8 cellular contexts compared by ENCODE assay signal in the genomic region with DNA sequence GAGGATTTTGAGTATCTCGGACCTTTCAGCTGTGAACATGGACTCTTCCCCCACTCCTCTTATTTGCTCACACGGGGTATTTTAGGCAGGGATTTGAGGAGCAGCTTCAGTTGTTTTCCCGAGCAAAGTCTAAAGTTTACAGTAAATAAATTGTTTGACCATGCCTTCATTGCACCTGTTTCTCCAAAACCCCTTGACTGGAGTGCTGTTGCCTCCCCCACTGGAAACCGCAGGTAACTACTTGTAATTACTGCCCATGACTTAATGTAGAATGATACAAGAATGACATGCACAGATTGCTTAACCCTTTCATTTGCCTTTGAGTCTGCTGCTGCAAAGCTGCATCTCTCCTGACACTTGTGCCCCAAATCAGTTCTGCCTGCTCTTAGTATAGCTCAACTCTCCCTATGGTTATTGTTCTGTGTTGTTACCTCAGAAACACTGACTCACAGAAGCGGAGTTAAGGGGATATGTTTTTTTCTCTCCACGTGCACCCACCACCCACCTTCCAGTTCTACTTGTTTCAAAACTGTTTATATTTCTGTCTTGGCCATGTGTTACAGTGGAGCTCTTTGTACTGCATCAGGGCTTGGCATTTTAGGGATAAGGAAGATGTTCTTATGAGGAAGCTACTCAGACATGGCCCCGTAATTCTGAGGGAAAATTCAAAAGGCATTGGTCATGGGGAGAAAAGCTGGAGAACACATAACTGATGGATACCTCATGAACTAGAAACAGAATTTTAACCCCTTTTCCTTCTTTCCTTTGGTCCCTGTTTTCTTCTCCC. TPM values are rescaled to one million over a fixed set of nuclear protein-coding genes. Genes with fewer than 3 reads are reported as not detected.
DNase-seq lines count a peak whose midpoint lies in the region; ATAC-seq and TF ChIP-seq lines count a peak whose summit lies in the region.

No MANE protein-coding gene starts in this region.

- in situ Hi-C loops in ACHN (cut with HindIII; ENCODE audit: low pct_ligation_motif_present, low pct_unique_long_range_greater_than_20kb, low sequenced_read_pairs), result no loop called here
- in situ Hi-C loops in GM23248 (cut with MboI), result no loop called here

- BruUV-seq in Caco-2 (replicated peaks; lab: Mats Ljungman, UMichigan), result no TSS peak

- H3K27ac Mint-ChIP-seq in mesothelial cell of epicardium, result no peak overlapping the region
- no peak overlapping the region for H3K27ac Mint-ChIP-seq in Caco-2 (ENCODE audit: unreplicated experiment)

- no peak overlapping the region for H3K27ac ChIP-seq in GM23248

- no peaks in the 10 kb centered on the region for H3K9me3 ChIP-seq in GM23248 (ENCODE audit: low read depth)
- H3K9me3 ChIP-seq in adipocyte (ENCODE audit: control insufficient read depth, low read length), result no peaks in the 10 kb centered on the region
- no peaks in the 10 kb centered on the region for H3K9me3 ChIP-seq in Caco-2

- H3K9me2 ChIP-seq in GM23248 (ENCODE audit: insufficient read depth), result no peaks in the 10 kb centered on the region

- H3K4me1 Mint-ChIP-seq in mesothelial cell of epicardium, result peaks cover 12% of the 10 kb centered on the region
- peaks cover 8% of the 10 kb centered on the region for H3K4me1 Mint-ChIP-seq in Caco-2 (ENCODE audit: low read depth, unreplicated experiment)

- no peak for ATAC-seq in GM21423 (IDR thresholded peaks at IDR 0.05; ENCODE audit: unreplicated experiment)

- peaks cover 63% of the 10 kb centered on the region for H3K27me3 Mint-ChIP-seq in mesothelial cell of epicardium (ENCODE audit: low read depth)
- peaks cover 33% of the 10 kb centered on the region for H3K27me3 Mint-ChIP-seq in Caco-2 (ENCODE audit: insufficient read depth, unreplicated experiment)

- CTCF ChIA-PET in Caco-2 (lab: Charles Lee), result no interaction called here

- H3K79me2 ChIP-seq in GM23248 (ENCODE audit: insufficient read depth), result no peaks in the 10 kb centered on the region

- peaks cover 26% of the 10 kb centered on the region for H3K27me3 ChIP-seq in GM23248 (replicated peaks; ENCODE audit: insufficient read depth)
- H3K27me3 ChIP-seq in adipocyte (replicated peaks; ENCODE audit: control insufficient read depth, insufficient read depth, low read length), result no peaks in the 10 kb centered on the region
- H3K27me3 ChIP-seq in Caco-2 (replicated peaks; ENCODE audit: control insufficient read depth, insufficient read depth, low read length), result no peaks in the 10 kb centered on the region

- H3K36me3 ChIP-seq in GM23248 (ENCODE audit: low read depth) (no peaks in the 10 kb centered on the region), adipocyte (ENCODE audit: control insufficient read depth, insufficient read depth, low read length, severe bottlenecking) (no peaks in the 10 kb centered on the region), Caco-2 (ENCODE audit: control insufficient read depth, insufficient read depth, low read length) (no peaks in the 10 kb centered on the region)

- H3K36me3 Mint-ChIP-seq in mesothelial cell of epicardium (no peaks in the 10 kb centered on the region), Caco-2 (ENCODE audit: insufficient read depth, unreplicated experiment) (no peaks in the 10 kb centered on the region)

- no peak overlapping the region for H3K4me2 ChIP-seq in GM23248 (ENCODE audit: unreplicated experiment)

- peak overlapping the region; percentile 6 for H3K4me3 Mint-ChIP-seq in mesothelial cell of epicardium
- H3K4me3 Mint-ChIP-seq in Caco-2 (ENCODE audit: unreplicated experiment), result no peak overlapping the region

- H3F3A ChIP-seq in GM23248 (ENCODE audit: insufficient read depth), result no peaks in the 10 kb centered on the region

- DNase-seq in ACHN, result peak; percentile 39
- peak; percentile 11 for DNase-seq in GM23248
- peak; percentile 24 for DNase-seq in adipocyte (ENCODE audit: low read depth)
- DNase-seq in mesothelial cell of epicardium (ENCODE audit: low spot score in 2 of 2, unreplicated experiment in 2 of 2), result no peak
- no peak for DNase-seq in NCI-H2227 (lab: John Stamatoyannopoulos, UW; ENCODE audit: unreplicated experiment)
- no peak for DNase-seq in Caco-2
- DNase-seq in NCI-H1105 (lab: John Stamatoyannopoulos, UW), result no peak

- H2AFZ ChIP-seq in GM23248, result no peak overlapping the region

- POLR2A ChIA-PET in Caco-2 (lab: Charles Lee), result no interaction called here

- intact Hi-C loops in Caco-2 (cut with micrococcal nuclease; ENCODE audit: unreplicated experiment), result no loop called here

- H3K9ac ChIP-seq in GM23248 (no peak overlapping the region), adipocyte (ENCODE audit: low read length) (no peak overlapping the region)

- TF ChIP-seq CTCF in mesothelial cell of epicardium (IDR thresholded peaks at IDR 0.05; ENCODE audit: unreplicated experiment) (no peak), Caco-2 (IDR thresholded peaks at IDR 0.05; ENCODE audit: insufficient read depth in 1 of 2, low read depth in 1 of 2, low read length in 1 of 2, severe bottlenecking in 1 of 2, unreplicated experiment in 1 of 2) (no peak)

- no peaks in the 10 kb centered on the region for H3K9me3 Mint-ChIP-seq in mesothelial cell of epicardium
- H3K9me3 Mint-ChIP-seq in Caco-2 (ENCODE audit: unreplicated experiment), result no peaks in the 10 kb centered on the region

- WGBS in GM23248 (ENCODE audit: low coverage in 1 of 2, low lambda C conversion rate in 2 of 2, missing lambda C conversion rate in 2 of 2), 2 experiments, result 30 to 36% methylated on average over 7 of the region's 7 CpGs

- H3K4me3 ChIP-seq in GM23248 (no peak overlapping the region), adipocyte (ENCODE audit: low read length) (peak overlapping the region; percentile 61), Caco-2 (ENCODE audit: low read depth, low read length) (no peak overlapping the region)

- H3K4me1 ChIP-seq in GM23248 (ENCODE audit: insufficient read depth) (no peaks in the 10 kb centered on the region), adipocyte (ENCODE audit: control insufficient read depth, insufficient read depth, low read length) (peaks cover 28% of the 10 kb centered on the region), Caco-2 (peaks cover 4% of the 10 kb centered on the region; the same call in 1 of the 2 replicates)

- H4K20me1 ChIP-seq in GM23248 (ENCODE audit: insufficient read depth), result no peaks in the 10 kb centered on the region

RNA-seq across cellular contexts. Expression of gene ADRB2, which starts 2.2 kb away (rescaled TPM):
- 0.65 TPM in 1 of 2 replicates, not detected in the other for total RNA-seq in GM23248 (2014; rRNA removed; shearing (Covaris generic))
- polyA plus RNA-seq in GM23248 (2016; fragmentation: Nextera tagmentation; extraction: Ambion mirVana), result 0.09 and 0.19 TPM in 2 replicates
- total RNA-seq in mesothelial cell of epicardium (0.42 to 0.52 TPM (median 0.51 TPM) in 3 replicates), Caco-2 (2022) (not detected in 2 replicates)

Comparison
In these comparisons a context has a peak if more than half of its experiments do, and no peak if none do; other contexts are left out.
1. DNase-seq: peak in ACHN (single experiment), GM23248 (single experiment) and adipocyte (single experiment); none in mesothelial cell of epicardium (0 of 2), NCI-H2227 (single experiment), Caco-2 (0 of 2) and NCI-H1105 (single experiment).